In genomic region chr3:189734061-189734460, GRCh38 we compare ENCODE assay signal across 34 cellular contexts.
"Had no signal": no experiment of that assay in that cellular context is flagged by ENCODE, and none has a peak within 500 bp of the region (broad histone marks: within the 10 kb centered on the region; RNA-seq: fewer than 3 reads in every experiment).

No MANE protein-coding gene starts in this region.

- H3K36me3 ChIP-seq: MG63 had no signal

- DNase-seq: Karpas-422, Kasumi-1, MG63, MM.1S, MV-4-11, NCI-H1048, NCI-H1092, NCI-H1092 treated with DMSO at 0.1 percent for 48 hours, NCI-H1105, NCI-H1105 treated with DMSO at 0.1 percent for 48 hours, NCI-H1417, NCI-H1417 treated with DMSO at 0.1 percent for 48 hours, NCI-H1436, NCI-H1436 treated with DMSO at 0.1 percent for 48 hours, NCI-H146, NCI-H1694, NCI-H1694 treated with DMSO at 0.1 percent for 48 hours, NCI-H187, NCI-H187 treated with DMSO at 0.1 percent for 48 hours, NCI-H1930, NCI-H2029, NCI-H2029 treated with DMSO at 0.1 percent for 48 hours, NCI-H2081, NCI-H2081 treated with DMSO at 0.1 percent for 48 hours, NCI-H2107, NCI-H2171, NCI-H2171 treated with DMSO at 0.1 percent for 48 hours, NCI-H2227 treated with DMSO at 0.1 percent for 48 hours, NCI-H226, NCI-H345, NCI-H446, NCI-H446 treated with DMSO at 0.1 percent for 48 hours, NCI-H510A had no signal

- H3K27me3 ChIP-seq: MG63 had no signal

- H3K4me3 ChIP-seq: MG63 had no signal

- H3K27ac ChIP-seq: KMS-11 had no signal
